In genomic region chr7:57305192-57305748, GRCh38 we compare ENCODE assay signal across 14 cellular contexts.
DNase-seq lines count a peak whose midpoint lies in the region; ATAC-seq and FAIRE-seq lines count a peak whose summit lies in the region.
"Had no signal": no experiment of that assay in that cellular context is flagged by ENCODE, and none has a peak within 500 bp of the region (broad histone marks: within the 10 kb centered on the region; RNA-seq: fewer than 3 reads in every experiment).

No MANE protein-coding gene starts in this region.

- H4K20me1 ChIP-seq in BLaER1, result no peaks in the 10 kb centered on the region
- H4K20me1 ChIP-seq: BLaER1 treated with 17β-estradiol and CSF1 and Interleukin-3, amounts not matched to agents 10 nM and 100 nM had no signal

- ATAC-seq in left cardiac atrium (peak in 1 of 2 donors; percentile 58), GM21576 (IDR thresholded peaks at IDR 0.05; ENCODE audit: unreplicated experiment) (no peak), GM21619 (IDR thresholded peaks at IDR 0.05; ENCODE audit: unreplicated experiment) (no peak), GM21526 (IDR thresholded peaks at IDR 0.05; ENCODE audit: low FRiP score, unreplicated experiment) (no peak)

- H3K9ac ChIP-seq in BLaER1, result no peak overlapping the region
- H3K9ac ChIP-seq: BLaER1 treated with 17β-estradiol and CSF1 and Interleukin-3, amounts not matched to agents 10 nM and 100 nM; parathyroid adenoma had no signal

- DNase-seq in GM19239 (ENCODE audit: insufficient read length, low spot score) (no peak), SJCRH30 (peak; percentile 22 to 56), left cardiac atrium (peak; percentile 28)
- DNase-seq in stimulated activated CD4-positive, alpha-beta T cell treated with anti-CD3 and anti-CD28 coated beads, Interleukin-4, amount 100 ng/mL, for 1 hour, result no peak
- DNase-seq: activated CD4-positive, alpha-beta T cell treated with anti-CD3 and anti-CD28 coated beads for 4 hours; foreskin fibroblast; NCI-H1930 had no signal

- no peaks in the 10 kb centered on the region for H3K27me3 ChIP-seq in BLaER1
- H3K27me3 ChIP-seq in SJCRH30, result no peaks in the 10 kb centered on the region
- H3K27me3 ChIP-seq: BLaER1 treated with 17β-estradiol and CSF1 and Interleukin-3, amounts not matched to agents 10 nM and 100 nM had no signal

- H3K36me3 ChIP-seq in BLaER1 (no peaks in the 10 kb centered on the region), SJCRH30 (no peaks in the 10 kb centered on the region)
- H3K36me3 ChIP-seq: BLaER1 treated with 17β-estradiol and CSF1 and Interleukin-3, amounts not matched to agents 10 nM and 100 nM had no signal

- intact Hi-C loops in left cardiac atrium (cut with DNase I), result loop anchor here in 1 of 2 donors (10.0 kb wide), 1 partner anchor 180 kb away; no protein-coding TSS in a partner anchor

- H3K27ac ChIP-seq in BLaER1, result no peak overlapping the region
- no peak overlapping the region for H3K27ac ChIP-seq in SJCRH30
- H3K27ac ChIP-seq: BLaER1 treated with 17β-estradiol and CSF1 and Interleukin-3, amounts not matched to agents 10 nM and 100 nM; parathyroid adenoma had no signal

- peak; percentile 31 for FAIRE-seq in GM19239 (lab: Jason Lieb, UNC)

- H3K4me1 ChIP-seq in BLaER1, result peaks cover 11% of the 10 kb centered on the region
- no peaks in the 10 kb centered on the region for H3K4me1 ChIP-seq in SJCRH30
- H3K4me1 ChIP-seq: parathyroid adenoma had no signal

- H3K9me3 ChIP-seq in BLaER1 (peaks cover 78% of the 10 kb centered on the region), SJCRH30 (replicated peaks) (no peaks in the 10 kb centered on the region)

- peak overlapping the region; percentile 28; the same call in 1 of the 2 replicates for H3K4me2 ChIP-seq in BLaER1

- H3K4me3 ChIP-seq in BLaER1 (no peak overlapping the region), SJCRH30 (no peak overlapping the region)
- H3K4me3 ChIP-seq: BLaER1 treated with 17β-estradiol and CSF1 and Interleukin-3, amounts not matched to agents 10 nM and 100 nM; lung had no signal

Comparison
In these comparisons a context has a peak if more than half of its experiments do, and no peak if none do; other contexts are left out.
1. DNase-seq: peak in SJCRH30 (2 of 2) and left cardiac atrium (single experiment); none in GM19239 (single experiment) and stimulated activated CD4-positive, alpha-beta T cell treated with anti-CD3 and anti-CD28 coated beads, Interleukin-4, amount 100 ng/mL, for 1 hour (single experiment).